Comparison of ENCODE assay signal across 17 cellular contexts in genomic region chr7:78558571-78558970, GRCh38.
"Had no signal": no experiment of that assay in that cellular context is flagged by ENCODE, and none has a peak within 500 bp of the region (broad histone marks: within the 10 kb centered on the region; RNA-seq: fewer than 3 reads in every experiment).

No MANE protein-coding gene starts in this region.

- H3K27ac ChIP-seq: gastrocnemius medialis, heart right ventricle, prostate gland, suprapubic skin had no signal

- H3K27me3 ChIP-seq: gastrocnemius medialis, heart right ventricle, suprapubic skin had no signal

- DNase-seq: activated CD4-positive, alpha-beta T cell treated with anti-CD3 and anti-CD28 coated beads, Interleukin-2, amount 10 ng/mL, durations not matched to agents 24 days and 14 days; activated CD8-positive, alpha-beta T cell treated with anti-CD3 and anti-CD28 coated beads, Interleukin-2, amount 10 ng/mL, durations not matched to agents 7 days and 5 days; activated naive CD4-positive, alpha-beta T cell treated with Interleukin-2 at 50 U/mL for 16 hours; activated naive CD8-positive, alpha-beta T cell treated with anti-CD3 and anti-CD28 coated beads, Interleukin-2, amount 10 ng/mL, durations not matched to agents 7 days and 5 days; activated T-cell treated with anti-CD3 and anti-CD28 coated beads, Interleukin-2, amount 50 U/mL, for 24 hours; central memory CD4-positive, alpha-beta T cell; gastrocnemius medialis; heart right ventricle; left cardiac atrium; nephron progenitor cell; right cardiac atrium; stimulated activated naive CD8-positive, alpha-beta T cell treated with anti-CD3 and anti-CD28 coated beads, Interleukin-15, Interleukin-2, amounts not matched to agents 100 U/mL and 50 U/mL, for 24 hours; T-helper 1 cell; T-helper 9 cell had no signal

- H3K36me3 ChIP-seq: gastrocnemius medialis, heart right ventricle, prostate gland, suprapubic skin had no signal

- H3K9me3 ChIP-seq: gastrocnemius medialis, heart right ventricle, prostate gland, suprapubic skin had no signal

- H3K4me1 ChIP-seq: gastrocnemius medialis, heart right ventricle, prostate gland, suprapubic skin had no signal

- H3K4me3 ChIP-seq: gastrocnemius medialis, heart right ventricle, lung, prostate gland, suprapubic skin had no signal
